ENCODE assay signal across 19 cellular contexts in the genomic region with DNA sequence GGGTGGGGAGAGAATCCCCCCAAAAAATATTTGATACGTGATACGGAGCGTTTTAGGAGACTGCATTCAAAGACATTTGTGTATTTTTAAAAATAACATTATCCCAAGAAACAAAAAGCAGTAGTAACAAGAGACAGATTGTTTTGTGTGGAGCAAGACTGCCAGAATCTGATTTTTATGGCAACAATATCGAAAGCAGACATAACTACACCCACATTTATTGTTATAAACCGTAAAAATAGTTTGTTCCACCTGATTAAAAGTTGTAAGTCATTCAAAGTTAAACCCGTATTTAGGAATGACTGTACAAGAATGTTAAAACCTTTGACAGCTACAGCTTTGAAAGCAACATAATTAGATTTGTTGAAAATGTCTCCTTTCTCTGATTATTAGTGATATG. TPM values are rescaled to one million over a fixed set of nuclear protein-coding genes. Genes with fewer than 3 reads are reported as not detected.
DNase-seq lines count a peak whose midpoint lies in the region; ATAC-seq, FAIRE-seq and TF ChIP-seq lines count a peak whose summit lies in the region.
"Had no signal": no experiment of that assay in that cellular context is flagged by ENCODE, and none has a peak within 500 bp of the region (broad histone marks: within the 10 kb centered on the region; RNA-seq: fewer than 3 reads in every experiment).

No MANE protein-coding gene starts in this region.

- FAIRE-seq in pancreas (lab: Jason Lieb, UNC): no peak
- FAIRE-seq: keratinocyte had no signal

- no TSS peak for BruUV-seq in MCF 10A (replicated peaks; lab: Mats Ljungman, UMichigan)

- H3K36me3 ChIP-seq in BE2C: peaks cover 5% of the 10 kb centered on the region; the same call in 1 of the 2 replicates
- no peaks in the 10 kb centered on the region for H3K36me3 ChIP-seq in osteoblast (ENCODE audit: insufficient read depth, low read length)
- H3K36me3 ChIP-seq in pancreas: no peaks in the 10 kb centered on the region
- H3K36me3 ChIP-seq: ascending aorta had no signal

- H3K27me3 Mint-ChIP-seq in chondrocyte (ENCODE audit: low read depth) (peaks cover 30% of the 10 kb centered on the region), MCF 10A (ENCODE audit: insufficient read depth, unreplicated experiment) (peaks cover 90% of the 10 kb centered on the region)

- no peaks in the 10 kb centered on the region; the same call in 1 of the 2 replicates for H3K4me1 ChIP-seq in BE2C
- H3K4me1 ChIP-seq in osteoblast (ENCODE audit: insufficient read depth, low read length): peaks cover 8% of the 10 kb centered on the region
- peaks cover 0 to 6% (median 0%) of the 10 kb centered on the region in 3 donors for H3K4me1 ChIP-seq in pancreas

- CTCF ChIA-PET in MCF 10A (lab: Yijun Ruan, JAX): no interaction called here

- peak overlapping the region; percentile 84 for H3K4me2 ChIP-seq in osteoblast (ENCODE audit: insufficient read depth, low read length)
- H3K4me2 ChIP-seq: KMS-11 had no signal

- peak overlapping the region; percentile 53 for H3K27ac Mint-ChIP-seq in chondrocyte (ENCODE audit: unreplicated experiment)
- no peak overlapping the region for H3K27ac Mint-ChIP-seq in MCF 10A (ENCODE audit: low read depth, unreplicated experiment)
- H3K27ac Mint-ChIP-seq: activated CD4-positive, alpha-beta memory T cell treated with anti-CD3 and anti-CD28 coated beads for 36 hours had no signal

- H3K4me3 ChIP-seq in BE2C (ENCODE audit: low read depth, low read length) (peak overlapping the region; percentile 93), osteoblast (ENCODE audit: insufficient read depth, low read length) (peak overlapping the region; percentile 73), pancreas (no peak overlapping the region)

- H3K9me3 ChIP-seq in BE2C (no peaks in the 10 kb centered on the region), osteoblast (ENCODE audit: low read depth, low read length) (no peaks in the 10 kb centered on the region), pancreas (no peaks in the 10 kb centered on the region)
- H3K9me3 ChIP-seq: ascending aorta had no signal

- POLR2A ChIA-PET in MCF 10A (lab: Yijun Ruan, JAX): no interaction called here

- intact Hi-C loops in pancreas (cut with DNase I) (no loop called here), MCF 10A (cut with micrococcal nuclease) (no loop called here)

- H3K36me3 Mint-ChIP-seq in chondrocyte (ENCODE audit: low read depth) (no peaks in the 10 kb centered on the region), MCF 10A (ENCODE audit: insufficient read depth, unreplicated experiment) (no peaks in the 10 kb centered on the region)
- H3K36me3 Mint-ChIP-seq: activated CD4-positive, alpha-beta memory T cell treated with anti-CD3 and anti-CD28 coated beads for 36 hours had no signal

- TF ChIP-seq CTCF in BE2C (IDR thresholded peaks at IDR 0.05; ENCODE audit: low read depth, low read length) (no peak), chondrocyte (IDR thresholded peaks at IDR 0.05) (no peak), osteoblast (IDR thresholded peaks at IDR 0.05; ENCODE audit: extremely low read depth, low read depth, low read length) (no peak), pancreas (IDR thresholded peaks at IDR 0.05) (no peak), MCF 10A (IDR thresholded peaks at IDR 0.05; ENCODE audit: unreplicated experiment) (no peak)

- H3K27me3 ChIP-seq in BE2C (no peaks in the 10 kb centered on the region), osteoblast (ENCODE audit: insufficient read depth, low read length) (peaks cover 55% of the 10 kb centered on the region), pancreas (peaks cover 0 to 38% (median 13%) of the 10 kb centered on the region in 4 donors)
- H3K27me3 ChIP-seq: ascending aorta had no signal

- DNase-seq in BE2C (no peak), KG1 (lab: John Stamatoyannopoulos, UW) (peak; percentile 6), chondrocyte (ENCODE audit: low spot score) (no peak), osteoblast (ENCODE audit: insufficient read length, low spot score, missing footprints) (no peak), NCI-H1436 (lab: John Stamatoyannopoulos, UW) (no peak), pancreas (no peak), MCF 10A (ENCODE audit: unreplicated experiment) (no peak)
- no peak for DNase-seq in stimulated activated CD4-positive, alpha-beta T cell treated with anti-CD3 and anti-CD28 coated beads, Interleukin-2, amount 100 ng/mL, for 48 hours
- DNase-seq: activated CD4-positive, alpha-beta memory T cell treated with anti-CD3 and anti-CD28 coated beads for 36 hours; activated naive CD4-positive, alpha-beta T cell treated with anti-CD3 and anti-CD28 coated beads, Interleukin-2, amount 50 U/mL, for 16 hours; DMS79 treated with DMSO at 0.1 percent for 48 hours; hippocampal formation; NCI-H526; SHP77 treated with DMSO at 0.1 percent for 48 hours; stimulated activated naive CD4-positive, alpha-beta T cell had no signal

- H3K4me1 Mint-ChIP-seq in chondrocyte (ENCODE audit: low read depth) (peaks cover 25% of the 10 kb centered on the region), MCF 10A (ENCODE audit: insufficient read depth, unreplicated experiment) (no peaks in the 10 kb centered on the region)

- H3K27ac ChIP-seq in osteoblast (ENCODE audit: low read depth, low read length): no peak overlapping the region
- H3K27ac ChIP-seq in pancreas: no peak overlapping the region
- H3K27ac ChIP-seq: ascending aorta, KMS-11 had no signal

- no peaks in the 10 kb centered on the region for H4K20me1 ChIP-seq in osteoblast (ENCODE audit: insufficient read depth, low read length)

- no peak for ATAC-seq in pancreas

- 16% methylated on average over 6 of the region's 6 CpGs for WGBS in pancreas, 2 donors

- H2AFZ ChIP-seq in osteoblast (ENCODE audit: low read length): no peak overlapping the region

- H3K79me2 ChIP-seq in osteoblast (ENCODE audit: insufficient read depth, low read length): no peaks in the 10 kb centered on the region

- no peaks in the 10 kb centered on the region for H3K9me3 Mint-ChIP-seq in chondrocyte (ENCODE audit: low read depth)
- H3K9me3 Mint-ChIP-seq in MCF 10A (ENCODE audit: unreplicated experiment): no peaks in the 10 kb centered on the region
- H3K9me3 Mint-ChIP-seq: activated CD4-positive, alpha-beta memory T cell treated with anti-CD3 and anti-CD28 coated beads for 36 hours had no signal

- H3K4me3 Mint-ChIP-seq in chondrocyte (ENCODE audit: unreplicated experiment): peak overlapping the region; percentile 85
- H3K4me3 Mint-ChIP-seq in MCF 10A (ENCODE audit: unreplicated experiment): no peak overlapping the region
- H3K4me3 Mint-ChIP-seq: activated CD4-positive, alpha-beta memory T cell treated with anti-CD3 and anti-CD28 coated beads for 36 hours had no signal

RNA-seq across cellular contexts. Expression of a gene that starts 2.6 kb away (rescaled TPM):
- polyA plus RNA-seq in BE2C (2012; ENCODE audit: insufficient read depth, insufficient read length, low read depth): 17.2 TPM
- total RNA-seq in chondrocyte (1.7 to 8.6 TPM (median 7.9 TPM) in 3 replicates), osteoblast (35.5 and 35.9 TPM in 2 replicates), pancreas (1 to 10 TPM in 1 of 6 donors, under 1 TPM in 5; 0.08 to 1.3 (median 0.17) TPM), MCF 10A (2022) (not detected in 2 replicates)
- polyA plus RNA-seq in pancreas: under 1 TPM; 0.19 to 0.21 TPM
- total RNA-seq: activated CD4-positive, alpha-beta memory T cell treated with anti-CD3 and anti-CD28 coated beads for 36 hours; T-helper 1 cell treated with Interleukin-12 subunit alpha and Interleukin-12 subunit beta and Interleukin-4 antibody, amounts not matched to agents 30 ng/mL and 1 ng/mL, for 36 hours had no signal

Comparison
In these comparisons a context has a peak if more than half of its experiments do, and no peak if none do; other contexts are left out.
1. H3K4me3 ChIP-seq: peak in BE2C (single experiment) and osteoblast (single experiment); none in pancreas (0 of 4).